ENCODE assay signal across 21 cellular contexts in the genomic region with DNA sequence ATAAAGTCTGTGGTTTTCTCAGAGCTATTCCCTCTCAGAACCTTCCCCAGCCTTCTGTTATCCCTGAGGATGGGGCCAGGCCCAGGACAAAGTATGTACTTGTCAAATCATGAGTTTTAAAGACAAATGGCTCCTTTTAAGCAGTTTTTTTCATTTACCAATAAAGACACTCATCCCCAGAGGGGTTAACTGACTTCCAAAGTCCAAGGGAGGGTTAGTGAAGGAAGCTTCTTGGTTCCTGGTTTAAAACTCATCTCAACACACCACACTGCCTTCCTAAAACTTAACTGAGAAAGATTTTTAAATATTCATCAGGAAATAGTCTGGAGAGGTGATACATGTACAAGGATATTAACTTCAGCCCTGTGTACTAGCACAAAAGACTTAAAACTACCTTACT.
"Had no signal": no experiment of that assay in that cellular context is flagged by ENCODE, and none has a peak within 500 bp of the region (broad histone marks: within the 10 kb centered on the region; RNA-seq: fewer than 3 reads in every experiment).

No MANE protein-coding gene starts in this region.

- DNase-seq: activated CD4-positive, alpha-beta T cell treated with anti-CD3 and anti-CD28 coated beads for 1 hour; activated CD4-positive, alpha-beta T cell treated with anti-CD3 and anti-CD28 coated beads, Interleukin-2, amount 50 U/mL, for 1 hour; activated CD8-positive, alpha-beta T cell treated with anti-CD3 and anti-CD28 coated beads, Interleukin-2, amount 10 ng/mL, durations not matched to agents 7 days and 5 days; activated gamma-delta T cell treated with Interleukin-2 at 50 U/mL for 16 hours; activated naive CD8-positive, alpha-beta T cell treated with anti-CD3 and anti-CD28 coated beads, Interleukin-2, amount 10 ng/mL, durations not matched to agents 7 days and 5 days; amniotic stem cell; dorsolateral prefrontal cortex; heart right ventricle; kidney; natural killer cell; ovary; stimulated activated CD4-positive, alpha-beta T cell treated with anti-CD3 and anti-CD28 coated beads, Interleukin-1b, Interleukin-23, amount 100 ng/mL, for 48 hours; stomach; T-cell; upper lobe of left lung had no signal

- H3K9me3 Mint-ChIP-seq: activated naive CD8-positive, alpha-beta T cell treated with anti-CD3 and anti-CD28 coated beads, Interleukin-2, amount 10 ng/mL, durations not matched to agents 7 days and 5 days; activated T-helper 1 cell treated with anti-CD3 and anti-CD28 coated beads, Interleukin-12 subunit alpha, Interleukin-12 subunit beta, Interleukin-2, Interleukin-4 antibody, amounts not matched to agents 30 ng/mL and 10 ng/mL and 1 ng/mL, durations not matched to agents 14 hours and 24 hours and 36 hours; central memory CD8-positive, alpha-beta T cell; natural killer cell had no signal

- H3K36me3 Mint-ChIP-seq: natural killer cell had no signal

- H3K27me3 ChIP-seq: breast epithelium, dorsolateral prefrontal cortex, heart right ventricle, ovary, stomach, upper lobe of left lung had no signal

- H3K4me1 Mint-ChIP-seq: activated naive CD8-positive, alpha-beta T cell treated with anti-CD3 and anti-CD28 coated beads, Interleukin-2, amount 10 ng/mL, durations not matched to agents 7 days and 5 days had no signal

- H3K4me1 ChIP-seq: breast epithelium, prostate gland, upper lobe of left lung had no signal

- H3K27me3 Mint-ChIP-seq: activated naive CD8-positive, alpha-beta T cell treated with anti-CD3 and anti-CD28 coated beads, Interleukin-2, amount 10 ng/mL, durations not matched to agents 7 days and 5 days; central memory CD8-positive, alpha-beta T cell; T-cell had no signal

- H3K9me3 ChIP-seq: breast epithelium, heart right ventricle, ovary, prostate gland, stomach, upper lobe of left lung had no signal

- H3K27ac ChIP-seq: breast epithelium, dorsolateral prefrontal cortex, epithelial cell of prostate, ovary, prostate gland, upper lobe of left lung had no signal

- H3K27ac Mint-ChIP-seq: activated CD8-positive, alpha-beta T cell treated with anti-CD3 and anti-CD28 coated beads, Interleukin-2, amount 10 ng/mL, durations not matched to agents 7 days and 5 days; activated naive CD8-positive, alpha-beta T cell treated with anti-CD3 and anti-CD28 coated beads, Interleukin-2, amount 10 ng/mL, durations not matched to agents 7 days and 5 days; activated T-helper 1 cell treated with anti-CD3 and anti-CD28 coated beads, Interleukin-12 subunit alpha, Interleukin-12 subunit beta, Interleukin-2, Interleukin-4 antibody, amounts not matched to agents 30 ng/mL and 10 ng/mL and 1 ng/mL, durations not matched to agents 14 hours and 24 hours and 36 hours; natural killer cell; T-cell had no signal

- H3K4me3 ChIP-seq: breast epithelium, dorsolateral prefrontal cortex, heart right ventricle, lung, ovary, prostate gland, stomach, upper lobe of left lung had no signal

- ATAC-seq: activated CD8-positive, alpha-beta T cell treated with anti-CD3 and anti-CD28 coated beads, Interleukin-2, amount 10 ng/mL, durations not matched to agents 7 days and 5 days; natural killer cell; T-cell had no signal

- H3K4me3 Mint-ChIP-seq: activated CD8-positive, alpha-beta T cell treated with anti-CD3 and anti-CD28 coated beads, Interleukin-2, amount 10 ng/mL, durations not matched to agents 7 days and 5 days; activated naive CD8-positive, alpha-beta T cell treated with anti-CD3 and anti-CD28 coated beads, Interleukin-2, amount 10 ng/mL, durations not matched to agents 7 days and 5 days; activated T-helper 1 cell treated with anti-CD3 and anti-CD28 coated beads, Interleukin-12 subunit alpha, Interleukin-12 subunit beta, Interleukin-2, Interleukin-4 antibody, amounts not matched to agents 30 ng/mL and 10 ng/mL and 1 ng/mL, durations not matched to agents 14 hours and 24 hours and 36 hours; central memory CD8-positive, alpha-beta T cell; natural killer cell; T-cell had no signal

- H3K36me3 ChIP-seq: breast epithelium, ovary, prostate gland, stomach, upper lobe of left lung had no signal
